Comparison of ENCODE assay signal across 19 cellular contexts in genomic region chr1:186626533-186626932, GRCh38. TPM values are rescaled to one million over a fixed set of nuclear protein-coding genes. Genes with fewer than 3 reads are reported as not detected.
DNase-seq lines count a peak whose midpoint lies in the region; ATAC-seq, FAIRE-seq and TF ChIP-seq lines count a peak whose summit lies in the region.
"Had no signal": no experiment of that assay in that cellular context is flagged by ENCODE, and none has a peak within 500 bp of the region (broad histone marks: within the 10 kb centered on the region; RNA-seq: fewer than 3 reads in every experiment).

No MANE protein-coding gene starts in this region.

- no peak overlapping the region for H3K4me3 ChIP-seq in K562
- no peak overlapping the region for H3K4me3 ChIP-seq in muscle layer of duodenum (ENCODE audit: low read depth in 1 of 2, low read length in 2 of 2)
- H3K4me3 ChIP-seq: right lobe of liver had no signal

- no peaks in the 10 kb centered on the region for H3K9me1 ChIP-seq in K562 (ENCODE audit: control insufficient read depth, insufficient read depth, low read length)

- H3K4me1 ChIP-seq in K562 (replicated peaks in 1 of 2; ENCODE audit: control insufficient read depth in 2 of 2, insufficient read depth in 2 of 2, low read length in 2 of 2) (no peaks in the 10 kb centered on the region), muscle layer of duodenum (ENCODE audit: control insufficient read depth in 1 of 2, insufficient read depth in 2 of 2, low read length in 2 of 2) (no peaks in the 10 kb centered on the region)
- H3K4me1 ChIP-seq: right lobe of liver had no signal

- intact Hi-C loops in K562 (cut with micrococcal nuclease): no loop called here

- DNase-seq in K562 (ENCODE audit: extremely low read depth in 1 of 4, low spot score in 3 of 4) (no peak), GM20000 (ENCODE audit: low spot score) (no peak), HCEC 1CT (no peak)
- DNase-seq in activated CD4-positive, alpha-beta T cell treated with anti-CD3 and anti-CD28 coated beads for 1 hour: no peak
- DNase-seq: activated CD8-positive, alpha-beta memory T cell treated with anti-CD3 and anti-CD28 coated beads, Interleukin-2, amount 10 ng/mL, durations not matched to agents 7 days and 5 days; cerebellar nuclear complex; EL; mesendoderm; NCI-H1092 treated with DMSO at 0.1 percent for 48 hours; NCI-H510A treated with DMSO at 0.1 percent for 48 hours; right lobe of liver; RPMI8226 had no signal

- POLR2A ChIA-PET in K562 (lab: Yijun Ruan, JAX): no interaction called here

- H3K36me3 ChIP-seq in K562 (ENCODE audit: control insufficient read depth, insufficient read depth, low read length) (no peaks in the 10 kb centered on the region), muscle layer of duodenum (ENCODE audit: control insufficient read depth in 1 of 2, insufficient read depth in 2 of 2, low read length in 2 of 2) (no peaks in the 10 kb centered on the region)
- H3K36me3 ChIP-seq: right lobe of liver had no signal

- no peak for FAIRE-seq in K562 (lab: Jason Lieb, UNC)
- FAIRE-seq: HTR-8/SVneo had no signal

- H3K27me3 ChIP-seq in K562 (ENCODE audit: control insufficient read depth in 2 of 2, insufficient read depth in 2 of 2, low read length in 2 of 2) (no peaks in the 10 kb centered on the region), muscle layer of duodenum (ENCODE audit: low read depth, low read length) (no peaks in the 10 kb centered on the region)
- H3K27me3 ChIP-seq: right lobe of liver had no signal

- no peak for TF ChIP-seq EP300 in K562 (IDR thresholded peaks at IDR 0.05; ENCODE audit: low read length)

- no peak for TF ChIP-seq POLR2A in K562 (conservative IDR thresholded peaks at IDR 0.05)

- CTCF ChIA-PET in K562 (lab: Yijun Ruan, JAX; ENCODE audit: low intra/inter-chr PET ratio): no interaction called here

- no peaks in the 10 kb centered on the region for H4K20me1 ChIP-seq in K562 (replicated peaks; ENCODE audit: control insufficient read depth, insufficient read depth, low read length)

- in situ Hi-C loops in K562 (cut with MboI): no loop called here

- H3K4me2 ChIP-seq in K562 (ENCODE audit: insufficient read depth, low read length): no peak overlapping the region

- H3K9me3 ChIP-seq in K562 (replicated peaks; ENCODE audit: control insufficient read depth, insufficient read depth, low read depth, low read length) (no peaks in the 10 kb centered on the region), muscle layer of duodenum (ENCODE audit: control insufficient read depth in 1 of 2, low read length in 2 of 2) (no peaks in the 10 kb centered on the region)
- H3K9me3 ChIP-seq: right lobe of liver had no signal

- TF ChIP-seq RAD21 in K562 (CRISPR knock-in tag; conservative IDR thresholded peaks at IDR 0.05 in 1 of 2, IDR thresholded peaks at IDR 0.05 in 1 of 2): no peak

- ATAC-seq in GM18868 (IDR thresholded peaks at IDR 0.05; ENCODE audit: unreplicated experiment): peak; percentile 78
- ATAC-seq in HG03354 (IDR thresholded peaks at IDR 0.05; ENCODE audit: poor library complexity, severe bottlenecking, unreplicated experiment): peak; percentile 69
- no peak for ATAC-seq in K562
- no peak for ATAC-seq in HG02610 (IDR thresholded peaks at IDR 0.05; ENCODE audit: unreplicated experiment)
- ATAC-seq: activated CD8-positive, alpha-beta memory T cell treated with anti-CD3 and anti-CD28 coated beads, Interleukin-2, amount 10 ng/mL, durations not matched to agents 7 days and 5 days; activated naive CD4-positive, alpha-beta T cell treated with anti-CD3 and anti-CD28 coated beads, Interleukin-2, amount 50 U/mL, for 72 hours had no signal

- H3K9ac ChIP-seq in K562 (ENCODE audit: insufficient read depth in 1 of 2, low read depth in 2 of 2, low read length in 2 of 2): no peak overlapping the region

- 0% methylated on average over 2 of the region's 2 CpGs for WGBS in K562 (ENCODE audit: insufficient coverage, low coverage, missing lambda C conversion rate)

- BruUV-seq in K562 (replicated peaks; lab: Mats Ljungman, UMichigan): no TSS peak

- no peak for TF ChIP-seq CTCF in K562 (IDR thresholded peaks at IDR 0.05 in 2 of 3, conservative IDR thresholded peaks at IDR 0.05 in 1 of 3; ENCODE audit: insufficient read depth in 2 of 3, low read depth in 1 of 3, low read length in 3 of 3)
- TF ChIP-seq CTCF in GM20000 (IDR thresholded peaks at IDR 0.05; ENCODE audit: extremely low read depth, missing control alignments): no peak

- no peak overlapping the region for H2AFZ ChIP-seq in K562 (ENCODE audit: low read depth, low read length)

- no peaks in the 10 kb centered on the region for H3K79me2 ChIP-seq in K562 (ENCODE audit: control insufficient read depth, insufficient read depth, low read length)

- H3K27ac ChIP-seq in K562 (ENCODE audit: extremely low read depth, low read depth, low read length) (no peak overlapping the region), muscle layer of duodenum (ENCODE audit: low read length) (peak overlapping the region; percentile 69)
- H3K27ac ChIP-seq: C4-2B, right lobe of liver had no signal

TF ChIP-seq in K562, 482 proteins besides CTCF, POLR2A, EP300 and RAD21:
- TF ChIP-seq CREB5 (CRISPR knock-in tag; IDR thresholded peaks at IDR 0.05): no peak
- TF ChIP-seq TCF3 (CRISPR knock-in tag; IDR thresholded peaks at IDR 0.05): peak; percentile 37; the same call in 1 of the 2 replicates
- no peak for TF ChIP-seq RFX5 (IDR thresholded peaks at IDR 0.05; ENCODE audit: low read depth, low read length)
TF ChIP-seq in K562: peak in this region for 1.

RNA-seq across cellular contexts. Expression of gene PTGS2, which starts 53.7 kb away (rescaled TPM):
- not detected in 2 replicates for total RNA-seq in K562 (2011; cell fraction: chromatin; rRNA removed; ENCODE audit: low replicate concordance)
- total RNA-seq in K562 (2011; cell fraction: nucleolus; rRNA removed): not detected in 2 replicates
- total RNA-seq in K562 (2011; cell fraction: nucleoplasm; rRNA removed): not detected in 2 replicates
- not detected in 2 replicates for total RNA-seq in K562 (2014; rRNA removed)
- total RNA-seq in K562 (2014; rRNA removed; fragmentation: Illumina TruSeq; extraction: Trizol): not detected in 2 replicates
- total RNA-seq in K562 (2015; rRNA removed; fragmentation: Illumina TruSeq; extraction: Trizol): not detected in 2 replicates
- not detected in 2 replicates for total RNA-seq in K562 (2021)
- 0.01 TPM in 1 of 2 replicates, not detected in the other for polyA plus RNA-seq in K562 (2011; rRNA removed)
- polyA plus RNA-seq in K562 (2011; cell fraction: cytosol; rRNA removed): not detected in 2 replicates
- not detected in 2 replicates for polyA plus RNA-seq in K562 (2011; cell fraction: nucleus; rRNA removed)
- polyA plus RNA-seq in K562 (2012): 0.06 TPM in 1 of 2 replicates, not detected in the other
- polyA plus RNA-seq in K562 (2014; fragmentation: Illumina TruSeq; extraction: Trizol): not detected in 2 replicates
- not detected for polyA plus RNA-seq in K562 (2014; fragmentation: Nextera tagmentation; extraction: Ambion mirVana)
- polyA plus RNA-seq in K562 (2014; rRNA removed): not detected in 2 replicates
- not detected in 2 replicates for polyA minus RNA-seq in K562 (2011; rRNA and poly(A)+ RNA removed)
- polyA minus RNA-seq in K562 (2011; cell fraction: cytosol; rRNA and poly(A)+ RNA removed): not detected in 2 replicates
- polyA minus RNA-seq in K562 (2011; cell fraction: nucleus; rRNA and poly(A)+ RNA removed): not detected in 2 replicates

Comparison
In these comparisons a context has a peak if more than half of its experiments do, and no peak if none do; other contexts are left out.
1. ATAC-seq: peak in GM18868 (single experiment) and HG03354 (single experiment); none in K562 (single experiment) and HG02610 (single experiment).